ENCODE assay signal across 8 cellular contexts in genomic region chr6:90610671-90611542, GRCh38. TPM values are rescaled to one million over a fixed set of nuclear protein-coding genes. Genes with fewer than 3 reads are reported as not detected.
A peak's percentile ranks its signal among the peaks of the same experiment; 100 is the strongest.
DNase-seq lines count a peak whose midpoint lies in the region; ATAC-seq lines count a peak whose summit lies in the region.

No MANE protein-coding gene starts in this region.

- H3K4me3 Mint-ChIP-seq in activated CD4-positive, alpha-beta T cell treated with anti-CD3 and anti-CD28 coated beads for 36 hours: peak overlapping the region; percentile 69

- H3K4me1 Mint-ChIP-seq in activated CD4-positive, alpha-beta T cell treated with anti-CD3 and anti-CD28 coated beads for 36 hours: peaks cover 9% of the 10 kb centered on the region

- no peaks in the 10 kb centered on the region for H3K9me3 Mint-ChIP-seq in activated CD4-positive, alpha-beta T cell treated with anti-CD3 and anti-CD28 coated beads for 36 hours (ENCODE audit: low read depth)

- intact Hi-C loops in activated CD4-positive, alpha-beta T cell treated with anti-CD3 and anti-CD28 coated beads for 36 hours (cut with DNase I, micrococcal nuclease): loop anchor here (2.0 to 10.0 kb wide), 2 partner anchors 254 to 330 kb away; no protein-coding TSS in a partner anchor
- intact Hi-C loops in aorta (cut with DNase I): no loop called here

- POLR2A ChIA-PET in activated CD4-positive, alpha-beta T cell treated with anti-CD3 and anti-CD28 coated beads for 36 hours (lab: Charles Lee): no interaction called here

- 1% methylated on average over 63 to 75 of the region's 75 CpGs for WGBS in aorta, 2 donors

- H3K36me3 Mint-ChIP-seq in activated CD4-positive, alpha-beta T cell treated with anti-CD3 and anti-CD28 coated beads for 36 hours (ENCODE audit: low read depth): no peaks in the 10 kb centered on the region

- CTCF ChIA-PET in activated CD4-positive, alpha-beta T cell treated with anti-CD3 and anti-CD28 coated beads for 36 hours (lab: Charles Lee): interaction anchor here (0.7 to 2.5 kb wide), 6 partner anchors 9 to 811 kb away, joined by 3 to 13 read pairs (median 6); no protein-coding TSS in a partner anchor

- H3K4me3 ChIP-seq in neuron (ENCODE audit: low read length) (peak overlapping the region; percentile 54), aorta (ENCODE audit: low read length in 2 of 2) (peak overlapping the region; percentile 39 to 69)

- DNase-seq in activated CD4-positive, alpha-beta T cell treated with anti-CD3 and anti-CD28 coated beads for 36 hours: peak; percentile 62
- no peak for DNase-seq in activated CD4-positive, alpha-beta T cell treated with anti-CD3 and anti-CD28 coated beads for 1 hour
- DNase-seq in NCI-H748 treated with DMSO at 0.1 percent for 48 hours (lab: John Stamatoyannopoulos, UW) (peak; percentile 21), germinal center (ENCODE audit: low spot score) (peak; percentile 49), aorta (peak; percentile 47 to 81)
- peak; percentile 7 for DNase-seq in activated effector memory CD4-positive, alpha-beta T cell treated with Interleukin-2 at 50 U/mL for 16 hours

- peaks cover 54% of the 10 kb centered on the region for H3K27me3 Mint-ChIP-seq in activated CD4-positive, alpha-beta T cell treated with anti-CD3 and anti-CD28 coated beads for 36 hours

- H3K27ac ChIP-seq in aorta (ENCODE audit: low read depth in 1 of 2, low read length in 2 of 2): no peak overlapping the region

- H3K36me3 ChIP-seq in neuron (ENCODE audit: insufficient read depth, low read length) (no peaks in the 10 kb centered on the region), aorta (ENCODE audit: control insufficient read depth in 1 of 2, insufficient read depth in 2 of 2, low read length in 1 of 2) (no peaks in the 10 kb centered on the region)

- peak overlapping the region; percentile 94 for H2AFZ ChIP-seq in neuron (ENCODE audit: low read depth, low read length)

- peak; percentile 75 for ATAC-seq in activated CD4-positive, alpha-beta T cell treated with anti-CD3 and anti-CD28 coated beads for 36 hours
- ATAC-seq in HG02884 (IDR thresholded peaks at IDR 0.05; ENCODE audit: unreplicated experiment) (peak; percentile 55), aorta (ENCODE audit: low FRiP score) (peak; percentile 70)

- peaks cover 14% of the 10 kb centered on the region for H3K4me1 ChIP-seq in neuron (ENCODE audit: insufficient read depth, low read length)
- no peaks in the 10 kb centered on the region for H3K4me1 ChIP-seq in aorta (ENCODE audit: control insufficient read depth in 1 of 2, insufficient read depth in 2 of 2, low read length in 2 of 2)

- H3K27me3 ChIP-seq in neuron (ENCODE audit: insufficient read depth, low read length) (peaks cover 2% of the 10 kb centered on the region), aorta (ENCODE audit: control insufficient read depth in 1 of 2, insufficient read depth in 2 of 2, low read length in 1 of 2) (peaks cover 0 to 1% of the 10 kb centered on the region in 2 donors)

- H3K9me3 ChIP-seq in neuron (ENCODE audit: low read length) (no peaks in the 10 kb centered on the region), aorta (ENCODE audit: control insufficient read depth, low read length) (no peaks in the 10 kb centered on the region)

- peak overlapping the region; percentile 12 for H3K27ac Mint-ChIP-seq in activated CD4-positive, alpha-beta T cell treated with anti-CD3 and anti-CD28 coated beads for 36 hours

RNA-seq across cellular contexts. Expression of gene MAP3K7, which starts 24.0 kb away (rescaled TPM):
- 10 to 100 TPM; 27.5 to 32.6 TPM for total RNA-seq in activated CD4-positive, alpha-beta T cell treated with anti-CD3 and anti-CD28 coated beads for 36 hours
- total RNA-seq in aorta: 10 to 100 TPM; 24.8 to 29.2 TPM
- 10 to 100 TPM; 10.3 to 14.0 TPM for polyA plus RNA-seq in aorta

Comparison
In these comparisons a context has a peak if more than half of its experiments do, and no peak if none do; other contexts are left out.
1. intact Hi-C loops: an anchor here in activated CD4-positive, alpha-beta T cell treated with anti-CD3 and anti-CD28 coated beads for 36 hours (2.0 to 10.0 kb wide); none called in aorta.